Comparison of ENCODE assay signal across 2 cellular contexts in the genomic region with DNA sequence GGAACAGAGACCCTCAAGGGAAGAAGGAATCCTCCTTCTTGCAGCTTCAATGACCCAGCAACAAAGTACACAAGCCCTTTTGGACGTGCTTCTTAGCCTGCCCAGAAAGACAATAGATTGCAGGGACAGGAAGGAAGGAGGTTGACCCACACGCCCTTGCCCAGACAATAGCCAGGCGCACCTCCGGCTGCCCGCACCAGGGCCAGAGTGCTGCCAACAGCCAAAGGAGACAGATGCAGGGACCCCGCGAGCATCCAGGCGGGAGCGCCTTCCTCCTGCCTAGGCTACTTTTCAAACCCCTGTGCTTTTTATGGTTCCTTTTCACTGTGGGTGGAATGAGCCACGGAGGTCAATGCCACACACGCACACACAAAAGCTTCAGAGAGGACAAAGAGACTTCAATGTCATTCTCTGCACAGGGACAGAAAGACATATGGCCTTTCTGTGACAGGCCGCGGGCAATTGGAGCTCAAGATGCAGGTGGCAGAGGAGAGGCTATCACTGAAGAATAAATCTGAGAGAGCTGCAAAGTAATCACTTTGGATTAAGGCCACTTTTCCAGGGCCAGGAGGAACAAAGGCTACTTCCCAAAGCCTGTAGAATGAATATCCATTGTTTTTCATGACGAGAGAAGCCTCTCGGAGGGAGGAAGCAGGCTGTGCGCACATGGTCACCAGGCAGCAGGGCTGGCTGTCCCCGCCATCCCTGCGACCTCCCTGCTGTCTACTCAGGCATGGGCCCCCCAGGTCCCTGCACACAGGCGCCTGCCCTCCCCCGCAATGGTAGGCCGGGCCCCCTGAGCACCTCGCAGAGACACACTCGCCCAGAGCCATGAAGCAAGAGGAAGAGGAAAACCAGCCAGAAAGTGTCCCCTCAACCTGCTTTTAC.
TF ChIP-seq lines count a peak whose summit lies in the region.

No MANE protein-coding gene starts in this region.

TF ChIP-seq in SK-N-SH, 30 proteins besides CTCF, POLR2A, EP300 and RAD21 (continued from another document):
- TF ChIP-seq TAF1 (IDR thresholded peaks at IDR 0.05; ENCODE audit: borderline replicate concordance, low read depth, low read length) (no peak), MXI1 (IDR thresholded peaks at IDR 0.05; ENCODE audit: low read depth, low read length) (no peak)
- TF ChIP-seq, protein P1, sequence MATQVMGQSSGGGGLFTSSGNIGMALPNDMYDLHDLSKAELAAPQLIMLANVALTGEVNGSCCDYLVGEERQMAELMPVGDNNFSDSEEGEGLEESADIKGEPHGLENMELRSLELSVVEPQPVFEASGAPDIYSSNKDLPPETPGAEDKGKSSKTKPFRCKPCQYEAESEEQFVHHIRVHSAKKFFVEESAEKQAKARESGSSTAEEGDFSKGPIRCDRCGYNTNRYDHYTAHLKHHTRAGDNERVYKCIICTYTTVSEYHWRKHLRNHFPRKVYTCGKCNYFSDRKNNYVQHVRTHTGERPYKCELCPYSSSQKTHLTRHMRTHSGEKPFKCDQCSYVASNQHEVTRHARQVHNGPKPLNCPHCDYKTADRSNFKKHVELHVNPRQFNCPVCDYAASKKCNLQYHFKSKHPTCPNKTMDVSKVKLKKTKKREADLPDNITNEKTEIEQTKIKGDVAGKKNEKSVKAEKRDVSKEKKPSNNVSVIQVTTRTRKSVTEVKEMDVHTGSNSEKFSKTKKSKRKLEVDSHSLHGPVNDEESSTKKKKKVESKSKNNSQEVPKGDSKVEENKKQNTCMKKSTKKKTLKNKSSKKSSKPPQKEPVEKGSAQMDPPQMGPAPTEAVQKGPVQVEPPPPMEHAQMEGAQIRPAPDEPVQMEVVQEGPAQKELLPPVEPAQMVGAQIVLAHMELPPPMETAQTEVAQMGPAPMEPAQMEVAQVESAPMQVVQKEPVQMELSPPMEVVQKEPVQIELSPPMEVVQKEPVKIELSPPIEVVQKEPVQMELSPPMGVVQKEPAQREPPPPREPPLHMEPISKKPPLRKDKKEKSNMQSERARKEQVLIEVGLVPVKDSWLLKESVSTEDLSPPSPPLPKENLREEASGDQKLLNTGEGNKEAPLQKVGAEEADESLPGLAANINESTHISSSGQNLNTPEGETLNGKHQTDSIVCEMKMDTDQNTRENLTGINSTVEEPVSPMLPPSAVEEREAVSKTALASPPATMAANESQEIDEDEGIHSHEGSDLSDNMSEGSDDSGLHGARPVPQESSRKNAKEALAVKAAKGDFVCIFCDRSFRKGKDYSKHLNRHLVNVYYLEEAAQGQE (IDR thresholded peaks at IDR 0.05; ENCODE audit: low read depth, low read length) = no peak

TF ChIP-seq in SK-N-SH treated with all-trans-retinoic acid at 6 μM for 48 hours, 23 proteins besides CTCF, POLR2A, EP300 and RAD21 (continued from another document):
- TF ChIP-seq ZFP3 (CRISPR knock-in tag; IDR thresholded peaks at IDR 0.05) (no peak), CSDC2 (CRISPR knock-in tag; IDR thresholded peaks at IDR 0.05) (no peak), ARNTL (CRISPR knock-in tag; IDR thresholded peaks at IDR 0.05; ENCODE audit: borderline replicate concordance, low read depth) (no peak)
- TF ChIP-seq, protein P2, sequence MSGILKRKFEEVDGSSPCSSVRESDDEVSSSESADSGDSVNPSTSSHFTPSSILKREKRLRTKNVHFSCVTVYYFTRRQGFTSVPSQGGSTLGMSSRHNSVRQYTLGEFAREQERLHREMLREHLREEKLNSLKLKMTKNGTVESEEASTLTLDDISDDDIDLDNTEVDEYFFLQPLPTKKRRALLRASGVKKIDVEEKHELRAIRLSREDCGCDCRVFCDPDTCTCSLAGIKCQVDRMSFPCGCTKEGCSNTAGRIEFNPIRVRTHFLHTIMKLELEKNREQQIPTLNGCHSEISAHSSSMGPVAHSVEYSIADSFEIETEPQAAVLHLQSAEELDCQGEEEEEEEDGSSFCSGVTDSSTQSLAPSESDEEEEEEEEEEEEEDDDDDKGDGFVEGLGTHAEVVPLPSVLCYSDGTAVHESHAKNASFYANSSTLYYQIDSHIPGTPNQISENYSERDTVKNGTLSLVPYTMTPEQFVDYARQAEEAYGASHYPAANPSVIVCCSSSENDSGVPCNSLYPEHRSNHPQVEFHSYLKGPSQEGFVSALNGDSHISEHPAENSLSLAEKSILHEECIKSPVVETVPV (CRISPR knock-in tag; IDR thresholded peaks at IDR 0.05) = no peak
